In the genomic region with DNA sequence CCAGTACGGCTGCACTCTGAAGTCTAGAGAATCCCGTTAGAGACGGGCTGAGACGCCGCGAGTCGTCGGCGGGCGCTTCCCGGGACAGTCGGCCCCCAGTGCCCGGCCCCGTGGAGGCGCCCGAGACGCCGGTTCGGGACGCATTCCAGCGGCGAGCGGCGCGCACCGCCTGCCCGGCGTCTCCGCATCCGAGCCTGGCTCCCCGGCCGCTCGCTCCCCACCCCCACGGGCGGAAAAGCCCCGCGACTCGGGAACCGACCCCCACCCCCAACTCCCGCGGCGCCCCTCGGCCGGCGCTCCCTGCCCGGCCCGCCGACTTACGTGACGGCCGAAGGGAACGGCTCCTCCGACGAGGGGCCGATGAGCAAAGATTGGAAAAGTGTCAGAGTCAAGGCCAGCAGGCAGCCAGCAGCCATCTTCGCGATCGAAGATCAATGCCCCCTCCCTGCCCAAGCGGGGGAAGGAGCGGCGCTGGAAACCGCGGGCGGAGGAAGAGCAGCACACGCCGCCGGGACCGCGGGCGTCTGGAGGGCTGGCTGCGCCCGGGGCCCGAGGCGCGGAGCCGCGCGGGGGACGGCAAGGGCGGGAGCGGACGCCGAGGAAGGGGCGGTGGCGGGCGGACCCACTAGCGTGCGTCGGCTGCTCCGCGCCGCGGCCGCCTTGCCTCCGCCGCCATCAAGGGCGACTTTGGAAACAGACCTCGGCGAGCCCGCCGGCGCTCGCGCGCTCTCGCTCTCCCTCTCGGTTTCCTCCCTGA, we compare ENCODE assay signal across 8 cellular contexts. TPM values are rescaled to one million over a fixed set of nuclear protein-coding genes. Genes with fewer than 3 reads are reported as not detected.
DNase-seq lines count a peak whose midpoint lies in the region; ATAC-seq, FAIRE-seq and TF ChIP-seq lines count a peak whose summit lies in the region.

Gene CACNA2D1 (minus strand): TSS at position 734 of the 757 bp plus-strand sequence.

- H3K79me2 ChIP-seq in ACC112 (ENCODE audit: control insufficient read depth, insufficient read depth, low read length, unreplicated experiment), result peaks cover 35% of the 10 kb centered on the region

- peak; percentile 44 for DNase-seq in NCI-H510A treated with DMSO at 0.1 percent for 48 hours (lab: John Stamatoyannopoulos, UW)
- DNase-seq in kidney tubule cell (ENCODE audit: low spot score), result peak; percentile 45
- no peak for DNase-seq in spleen
- DNase-seq in GM19239 (ENCODE audit: insufficient read length, low spot score), result no peak

- H3K27me3 ChIP-seq in ACC112 (ENCODE audit: insufficient read depth, low read length) (no peaks in the 10 kb centered on the region), spleen (replicated peaks in 1 of 7) (peaks cover 0 to 65% (median 24%) of the 10 kb centered on the region in 7 donors)

- H2AFZ ChIP-seq in ACC112 (ENCODE audit: low read length, unreplicated experiment), result peak within 1 kb of the TSS; percentile 92

- no peak for FAIRE-seq in GM19239 (lab: Jason Lieb, UNC)

- peak within 1 kb of the TSS; percentile 54 for H3K27ac ChIP-seq in ACC112 (ENCODE audit: low read depth, low read length)
- peak within 1 kb of the TSS; percentile 79 for H3K27ac ChIP-seq in cingulate gyrus (ENCODE audit: low read depth, low read length)
- H3K27ac ChIP-seq in spleen, result peak within 1 kb of the TSS; percentile 66 to 92 (median 88)

- no peaks in the 10 kb centered on the region for H3K9me3 ChIP-seq in spleen

- H3K36me3 ChIP-seq in ACC112 (ENCODE audit: insufficient read depth, low read length), result no peaks in the 10 kb centered on the region
- H3K36me3 ChIP-seq in spleen, result no peaks in the 10 kb centered on the region

- TF ChIP-seq POLR2A in spleen (IDR thresholded peaks at IDR 0.05), result no peak

- no peak for ATAC-seq in HG02852 (IDR thresholded peaks at IDR 0.05; ENCODE audit: unreplicated experiment)

- WGBS in spleen, 5 donors, result 0 to 7% (median 1%) methylated on average over 12 to 107 of the region's 107 CpGs

- H3K4me3 ChIP-seq in ACC112 (ENCODE audit: low read depth, low read length), result peak within 1 kb of the TSS; percentile 94
- peak within 1 kb of the TSS; percentile 55 for H3K4me3 ChIP-seq in GM08714 (ENCODE audit: low read length)
- peak within 1 kb of the TSS; percentile 36 to 74 (median 52) for H3K4me3 ChIP-seq in spleen

- intact Hi-C loops in spleen (cut with DNase I; ENCODE audit: low total_unique reads), result no loop called here

- peaks cover 19% of the 10 kb centered on the region for H3K4me1 ChIP-seq in ACC112 (ENCODE audit: control insufficient read depth, insufficient read depth, low read length, unreplicated experiment)
- peaks cover 0 to 39% (median 10%) of the 10 kb centered on the region in 6 donors for H3K4me1 ChIP-seq in spleen

- no peak for TF ChIP-seq CTCF in spleen (IDR thresholded peaks at IDR 0.05 in 8 of 11, conservative IDR thresholded peaks at IDR 0.05 in 3 of 11)

RNA-seq across cellular contexts. Expression of gene CACNA2D1, which starts in this region (rescaled TPM):
- total RNA-seq in spleen, result 10 to 100 TPM; 12.3 to 24.0 (median 18.2) TPM
- polyA plus RNA-seq in spleen, result 1 to 10 TPM; 1.7 to 2.5 (median 1.9) TPM

Comparison
In these comparisons a context has a peak if more than half of its experiments do, and no peak if none do; other contexts are left out.
1. DNase-seq: peak in NCI-H510A treated with DMSO at 0.1 percent for 48 hours (single experiment) and kidney tubule cell (single experiment); none in spleen (single experiment) and GM19239 (single experiment).
2. Peak in every context shown above with its lines, with median percentiles within 50 percentile points of each other: H3K27ac ChIP-seq and H3K4me3 ChIP-seq.